Comparison of ENCODE assay signal across 35 cellular contexts in genomic region chr1:165531021-165531420, GRCh38. TPM values are rescaled to one million over a fixed set of nuclear protein-coding genes. Genes with fewer than 3 reads are reported as not detected.
DNase-seq lines count a peak whose midpoint lies in the region; ATAC-seq and TF ChIP-seq lines count a peak whose summit lies in the region.
"Had no signal": no experiment of that assay in that cellular context is flagged by ENCODE, and none has a peak within 500 bp of the region (broad histone marks: within the 10 kb centered on the region; RNA-seq: fewer than 3 reads in every experiment).

No MANE protein-coding gene starts in this region.

- H3K4me1 ChIP-seq in body of pancreas (no peaks in the 10 kb centered on the region), parathyroid adenoma (no peaks in the 10 kb centered on the region)
- H3K4me1 ChIP-seq: esophagus squamous epithelium, suprapubic skin, upper lobe of right lung had no signal

- intact Hi-C loops in body of pancreas (cut with DNase I) = no loop called here

- H3K36me3 ChIP-seq in body of pancreas (replicated peaks in 1 of 2; ENCODE audit: insufficient read depth in 1 of 2, low read depth in 2 of 2) = no peaks in the 10 kb centered on the region
- H3K36me3 ChIP-seq in parathyroid adenoma (ENCODE audit: control insufficient read depth, insufficient read depth, low read length) = no peaks in the 10 kb centered on the region
- H3K36me3 ChIP-seq: esophagus squamous epithelium, suprapubic skin, upper lobe of right lung had no signal

- no peak overlapping the region for H2AFZ ChIP-seq in parathyroid adenoma

- H3K9me3 ChIP-seq in body of pancreas (no peaks in the 10 kb centered on the region), parathyroid adenoma (ENCODE audit: control insufficient read depth, low read length) (no peaks in the 10 kb centered on the region)
- H3K9me3 ChIP-seq: esophagus squamous epithelium, SK-N-SH, suprapubic skin, upper lobe of right lung had no signal

- TF ChIP-seq POLR2A in body of pancreas (IDR thresholded peaks at IDR 0.05) = no peak

- peak overlapping the region; percentile 1 for H3K4me2 ChIP-seq in parathyroid adenoma (ENCODE audit: low read length)
- H3K4me2 ChIP-seq: SK-N-SH, smooth muscle cell had no signal

- peak; percentile 5 for DNase-seq in NCI-H2171 treated with DMSO at 0.1 percent for 48 hours (lab: John Stamatoyannopoulos, UW)
- no peak for DNase-seq in NCI-H2171 (lab: John Stamatoyannopoulos, UW)
- DNase-seq in DMS79 treated with DMSO at 0.1 percent for 48 hours (lab: John Stamatoyannopoulos, UW) = peak; percentile 27
- DNase-seq in body of pancreas = peak; percentile 13 to 40 (median 24)
- no peak for DNase-seq in hepatic stellate cell (ENCODE audit: low spot score)
- DNase-seq: 8988T; activated CD4-positive, alpha-beta T cell treated with anti-CD3 and anti-CD28 coated beads for 1 hour; activated CD8-positive, alpha-beta T cell treated with anti-CD3 and anti-CD28 coated beads for 36 hours; activated naive CD4-positive, alpha-beta T cell treated with anti-CD3 and anti-CD28 coated beads for 36 hours; COR-L47; dorsolateral prefrontal cortex; esophagus squamous epithelium; GOT3; hippocampal formation; NCI-H1048; NCI-H187 treated with DMSO at 0.1 percent for 48 hours; nephron progenitor cell; PC-3; retina; SK-N-SH; stimulated activated naive CD4-positive, alpha-beta T cell; T-helper 2 cell; upper lobe of right lung had no signal

- H3K9ac ChIP-seq in parathyroid adenoma = no peak overlapping the region
- H3K9ac ChIP-seq: SK-N-SH had no signal

- H3K4me3 ChIP-seq in body of pancreas (no peak overlapping the region), parathyroid adenoma (ENCODE audit: low read depth, low read length) (no peak overlapping the region)
- H3K4me3 ChIP-seq: dorsolateral prefrontal cortex, esophagus squamous epithelium, smooth muscle cell, suprapubic skin, upper lobe of right lung had no signal

- 0 to 2% methylated on average over 2 of the region's 2 CpGs for WGBS in body of pancreas, 2 donors

- H3K27me3 ChIP-seq in body of pancreas (no peaks in the 10 kb centered on the region), parathyroid adenoma (ENCODE audit: control insufficient read depth, insufficient read depth, low read length) (no peaks in the 10 kb centered on the region)
- H3K27me3 ChIP-seq: suprapubic skin, upper lobe of right lung had no signal

- no peaks in the 10 kb centered on the region for H3K79me2 ChIP-seq in parathyroid adenoma

- TF ChIP-seq CTCF in body of pancreas (IDR thresholded peaks at IDR 0.05) = no peak
- TF ChIP-seq CTCF in parathyroid adenoma (IDR thresholded peaks at IDR 0.05) = no peak

- ATAC-seq in body of pancreas = no peak
- no peak for ATAC-seq in activated CD4-positive, CD25-positive, alpha-beta regulatory T cell treated with anti-CD3 and anti-CD28 coated beads, Interleukin-2, amount 50 U/mL, for 24 hours
- ATAC-seq in HG02798 (IDR thresholded peaks at IDR 0.05; ENCODE audit: poor library complexity, unreplicated experiment) = no peak
- ATAC-seq: activated CD8-positive, alpha-beta T cell treated with anti-CD3 and anti-CD28 coated beads for 36 hours; PC-3 had no signal

- H3K27ac ChIP-seq in body of pancreas (no peak overlapping the region), parathyroid adenoma (no peak overlapping the region)
- H3K27ac ChIP-seq: C4-2B, dorsolateral prefrontal cortex, esophagus squamous epithelium, suprapubic skin, upper lobe of right lung had no signal

RNA-seq across cellular contexts. Expression of gene LRRC52, which starts 12.8 kb away (rescaled TPM):
- total RNA-seq in body of pancreas = not detected
- total RNA-seq: activated CD8-positive, alpha-beta T cell treated with anti-CD3 and anti-CD28 coated beads for 36 hours; activated naive CD4-positive, alpha-beta T cell treated with anti-CD3 and anti-CD28 coated beads for 36 hours; cerebellum; Daoy; esophagus squamous epithelium; frontal cortex; HT-29; NCI-H460; osteoblast; PC-3; smooth muscle cell; suprapubic skin had no signal

Comparison
In these comparisons a context has a peak if more than half of its experiments do, and no peak if none do; other contexts are left out.
1. DNase-seq: peak in NCI-H2171 treated with DMSO at 0.1 percent for 48 hours (single experiment), DMS79 treated with DMSO at 0.1 percent for 48 hours (single experiment) and body of pancreas (4 of 4); none in NCI-H2171 (single experiment) and hepatic stellate cell (single experiment).